Comparison of ENCODE assay signal across 1 cellular context in the genomic region with DNA sequence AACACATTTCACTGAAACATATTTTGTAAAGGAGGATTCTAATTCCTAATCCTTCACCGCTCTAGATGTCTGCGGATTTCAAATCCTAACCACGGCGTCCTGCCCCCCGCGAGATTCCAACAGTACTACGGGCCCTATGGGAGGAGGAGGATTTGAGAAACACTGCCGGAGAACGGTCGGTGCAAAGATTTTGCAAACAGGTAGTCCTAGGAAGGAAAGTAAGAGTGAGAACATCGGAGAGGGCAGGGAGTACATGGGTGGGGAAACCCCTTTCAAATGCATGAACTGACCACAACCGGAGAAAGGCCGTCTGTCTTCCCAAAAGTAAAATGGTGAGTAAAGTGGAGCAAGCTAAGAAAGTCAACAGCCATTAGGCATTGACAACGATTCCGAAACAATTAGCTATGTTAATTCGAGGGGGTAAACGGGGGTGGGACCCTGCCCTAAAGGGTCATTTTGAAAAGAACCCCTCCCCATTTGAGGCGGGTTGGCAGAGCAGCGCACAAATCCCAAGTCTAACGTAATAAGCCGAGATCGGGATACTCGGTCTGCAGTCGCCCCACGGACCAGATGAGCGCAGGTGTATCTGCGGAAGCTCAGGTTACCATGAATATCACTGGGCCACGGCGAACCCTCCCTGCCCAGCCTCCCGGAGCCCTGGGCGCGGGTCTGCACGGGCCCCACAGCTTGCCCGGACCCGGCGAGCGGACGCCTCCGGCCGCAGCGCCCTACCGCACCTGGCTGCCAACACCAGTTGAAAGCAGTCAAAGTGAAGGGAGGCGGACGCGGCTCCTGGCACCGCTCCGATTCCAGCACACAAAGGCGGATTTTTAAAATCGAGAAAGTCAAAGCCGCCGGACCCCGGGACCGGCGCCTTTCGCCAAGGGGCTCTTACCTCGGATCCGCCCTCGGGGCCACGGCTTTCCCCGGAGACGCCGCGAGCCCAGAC.
TF ChIP-seq lines count a peak whose summit lies in the region.

No MANE protein-coding gene starts in this region.

TF ChIP-seq in IMR-90, 13 proteins besides CTCF, POLR2A, EP300 and RAD21 (continued from another document):
- TF ChIP-seq MAFK (IDR thresholded peaks at IDR 0.05; ENCODE audit: low read depth, low read length) (no peak), CEBPB (IDR thresholded peaks at IDR 0.05; ENCODE audit: low read depth, low read length) (no peak), CHD1 (IDR thresholded peaks at IDR 0.05; ENCODE audit: low read depth, low read length) (no peak), BHLHE40 (IDR thresholded peaks at IDR 0.05; ENCODE audit: low read depth, low read length) (no peak), MXI1 (IDR thresholded peaks at IDR 0.05; ENCODE audit: borderline replicate concordance, low read depth, low read length) (no peak)
- TF ChIP-seq, protein P1, sequence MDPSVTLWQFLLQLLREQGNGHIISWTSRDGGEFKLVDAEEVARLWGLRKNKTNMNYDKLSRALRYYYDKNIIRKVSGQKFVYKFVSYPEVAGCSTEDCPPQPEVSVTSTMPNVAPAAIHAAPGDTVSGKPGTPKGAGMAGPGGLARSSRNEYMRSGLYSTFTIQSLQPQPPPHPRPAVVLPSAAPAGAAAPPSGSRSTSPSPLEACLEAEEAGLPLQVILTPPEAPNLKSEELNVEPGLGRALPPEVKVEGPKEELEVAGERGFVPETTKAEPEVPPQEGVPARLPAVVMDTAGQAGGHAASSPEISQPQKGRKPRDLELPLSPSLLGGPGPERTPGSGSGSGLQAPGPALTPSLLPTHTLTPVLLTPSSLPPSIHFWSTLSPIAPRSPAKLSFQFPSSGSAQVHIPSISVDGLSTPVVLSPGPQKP (IDR thresholded peaks at IDR 0.05; ENCODE audit: borderline replicate concordance, low read depth, low read length) = no peak
